In the genomic region with DNA sequence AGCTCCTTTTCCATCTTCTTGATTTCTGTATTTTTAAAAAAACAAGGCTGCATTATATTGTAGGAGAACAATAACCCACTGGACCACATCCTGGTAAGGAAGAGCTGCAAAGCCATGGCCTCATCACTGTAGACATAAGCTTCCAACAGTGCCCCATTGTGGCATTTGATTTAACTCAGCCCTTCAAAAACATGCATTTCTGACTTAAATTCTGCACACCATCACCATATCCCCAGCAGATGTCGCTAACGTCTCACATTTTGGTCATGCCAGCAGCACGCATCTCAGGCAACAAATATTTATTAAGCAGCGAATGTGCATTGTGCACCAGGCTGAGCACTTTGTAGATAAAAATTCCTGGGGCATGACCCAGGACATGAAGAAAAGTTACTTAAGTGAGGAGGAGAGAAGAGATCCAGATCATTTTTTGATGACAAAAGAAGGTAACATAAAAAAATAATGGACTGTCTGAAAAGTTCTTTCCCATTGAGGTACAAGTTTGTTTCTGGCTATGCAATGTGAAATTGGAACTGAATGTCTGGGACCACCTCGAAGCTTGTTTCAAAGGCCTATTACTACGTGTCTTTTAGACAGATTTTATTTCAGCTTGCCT, we compare ENCODE assay signal across 8 cellular contexts.
DNase-seq lines count a peak whose midpoint lies in the region; ATAC-seq and TF ChIP-seq lines count a peak whose summit lies in the region.

No MANE protein-coding gene starts in this region.

- DNase-seq in CD8-positive, alpha-beta T cell = peak; percentile 33 to 73 (median 57)
- DNase-seq in KBM-7 (peak; percentile 85), OCI-M1 (lab: John Stamatoyannopoulos, UW) (peak; percentile 76), activated T-cell treated with anti-CD3 and anti-CD28 coated beads for 4 hours (peak; percentile 53)
- DNase-seq in naive thymus-derived CD8-positive, alpha-beta T cell = peak; percentile 27 to 78 (median 66)
- peak; percentile 33 for DNase-seq in stimulated activated naive CD4-positive, alpha-beta T cell treated with Interleukin-2 at 50 U/mL for 16 hours (lab: John Stamatoyannopoulos, UW)

- POLR2A ChIA-PET in CD8-positive, alpha-beta T cell (lab: Charles Lee) = no interaction called here
- POLR2A ChIA-PET in naive thymus-derived CD8-positive, alpha-beta T cell (lab: Charles Lee) = no interaction called here

- TF ChIP-seq CTCF in CD8-positive, alpha-beta T cell (IDR thresholded peaks at IDR 0.05) = peak; percentile 81

- no peaks in the 10 kb centered on the region for H3K27me3 Mint-ChIP-seq in CD8-positive, alpha-beta T cell (ENCODE audit: low read depth)
- H3K27me3 Mint-ChIP-seq in naive thymus-derived CD8-positive, alpha-beta T cell = peaks cover 0 to 14% (median 2%) of the 10 kb centered on the region in 5 donors

- H3K27me3 ChIP-seq in CD8-positive, alpha-beta T cell (ENCODE audit: insufficient read depth, low read length) = no peaks in the 10 kb centered on the region

- peak; percentile 75 for ATAC-seq in CD8-positive, alpha-beta T cell
- ATAC-seq in GM21360 (IDR thresholded peaks at IDR 0.05; ENCODE audit: unreplicated experiment) (peak; percentile 81), esophagus mucosa (peak; percentile 70)
- ATAC-seq in naive thymus-derived CD8-positive, alpha-beta T cell = peak; percentile 76 to 88

- no peaks in the 10 kb centered on the region for H3K36me3 Mint-ChIP-seq in CD8-positive, alpha-beta T cell
- no peaks in the 10 kb centered on the region for H3K36me3 Mint-ChIP-seq in naive thymus-derived CD8-positive, alpha-beta T cell

- no peak overlapping the region for H3K4me3 Mint-ChIP-seq in CD8-positive, alpha-beta T cell
- H3K4me3 Mint-ChIP-seq in naive thymus-derived CD8-positive, alpha-beta T cell = no peak overlapping the region

- no peak overlapping the region for H3K4me3 ChIP-seq in CD8-positive, alpha-beta T cell (ENCODE audit: low read depth, low read length)

- in situ Hi-C loops in KBM-7 (cut with MboI; ENCODE audit: low pct_unique_long_range_greater_than_20kb, low sequenced_read_pairs) = no loop called here

- intact Hi-C loops in CD8-positive, alpha-beta T cell (cut with DNase I, micrococcal nuclease) = loop anchor here (1.0 to 10.0 kb wide), 5 partner anchors 379 to 947 kb away; a partner anchor contains a TSS

- no peaks in the 10 kb centered on the region for H3K4me1 ChIP-seq in CD8-positive, alpha-beta T cell (ENCODE audit: insufficient read depth, low read length)

- H3K27ac Mint-ChIP-seq in CD8-positive, alpha-beta T cell = no peak overlapping the region
- H3K27ac Mint-ChIP-seq in naive thymus-derived CD8-positive, alpha-beta T cell = no peak overlapping the region

- H3K4me1 Mint-ChIP-seq in CD8-positive, alpha-beta T cell (ENCODE audit: low read depth) = no peaks in the 10 kb centered on the region
- H3K4me1 Mint-ChIP-seq in naive thymus-derived CD8-positive, alpha-beta T cell = no peaks in the 10 kb centered on the region

- H3K9me3 Mint-ChIP-seq in CD8-positive, alpha-beta T cell = no peaks in the 10 kb centered on the region
- H3K9me3 Mint-ChIP-seq in naive thymus-derived CD8-positive, alpha-beta T cell = no peaks in the 10 kb centered on the region

- H3K27ac ChIP-seq in CD8-positive, alpha-beta T cell (ENCODE audit: low read depth, low read length) = no peak overlapping the region

- H3K36me3 ChIP-seq in CD8-positive, alpha-beta T cell (ENCODE audit: insufficient read depth, low read length) = no peaks in the 10 kb centered on the region

- no peaks in the 10 kb centered on the region for H3K9me3 ChIP-seq in CD8-positive, alpha-beta T cell (ENCODE audit: low read length)

- CTCF ChIA-PET in CD8-positive, alpha-beta T cell (lab: Charles Lee) = interaction anchor here (0.6 to 5.0 kb wide), 31 partner anchors 7 to 945 kb away, joined by 3 to 53 read pairs (median 6); a partner anchor contains a TSS

Comparison
In these comparisons a context has a peak if more than half of its experiments do, and no peak if none do; other contexts are left out.
1. DNase-seq: peak in every context shown above with its lines; median percentile 85 in KBM-7; 76 in OCI-M1; 66 in naive thymus-derived CD8-positive, alpha-beta T cell; 57 in CD8-positive, alpha-beta T cell; 53 in activated T-cell treated with anti-CD3 and anti-CD28 coated beads for 4 hours; 33 in stimulated activated naive CD4-positive, alpha-beta T cell treated with Interleukin-2 at 50 U/mL for 16 hours.